ENCODE assay signal across 30 cellular contexts in genomic region chr19:3481241-3482090, GRCh38. TPM values are rescaled to one million over a fixed set of nuclear protein-coding genes. Genes with fewer than 3 reads are reported as not detected.
DNase-seq lines count a peak whose midpoint lies in the region; TF ChIP-seq lines count a peak whose summit lies in the region.
"Had no signal": no experiment of that assay in that cellular context is flagged by ENCODE, and none has a peak within 500 bp of the region (broad histone marks: within the 10 kb centered on the region; RNA-seq: fewer than 3 reads in every experiment).

No MANE protein-coding gene starts in this region.

- H3K23ac ChIP-seq in H9 (ENCODE audit: insufficient read length, low read depth, low read length), result no peak overlapping the region

- peaks cover 4% of the 10 kb centered on the region for H3K23me2 ChIP-seq in H9 (ENCODE audit: insufficient read length, low read depth, low read length, poor library complexity, severe bottlenecking)

- no peaks in the 10 kb centered on the region for H3K79me1 ChIP-seq in H9 (ENCODE audit: insufficient read depth, low read depth, low read length, poor library complexity, severe bottlenecking)

- H3K36me3 Mint-ChIP-seq in H9 (ENCODE audit: insufficient read depth in 1 of 3, low read depth in 3 of 3), result no peaks in the 10 kb centered on the region; a peak in 1 of 7 replicates
- H3K36me3 Mint-ChIP-seq in T-helper 2 cell treated with Interferon-gamma antibody and Interleukin-4, amounts not matched to agents 5 μg/mL and 100 μg/mL, for 36 hours (ENCODE audit: low read depth), result no peaks in the 10 kb centered on the region
- H3K36me3 Mint-ChIP-seq: CD8-positive, alpha-beta memory T cell; natural killer cell had no signal

- in situ Hi-C loops in GM13977 (cut with MboI; ENCODE audit: low pct_unique_long_range_greater_than_20kb, low sequenced_read_pairs, unreplicated experiment), result loop anchor here (25.0 kb wide), 1 partner anchor 519 kb away; no protein-coding TSS in a partner anchor

- H3K14ac ChIP-seq in H9 (ENCODE audit: insufficient read depth, low read length), result peak overlapping the region; percentile 49; the same call in 1 of the 2 replicates

- H3K9ac ChIP-seq in H9 (ENCODE audit: extremely low read depth, insufficient read length, low read length), result no peak overlapping the region

- no peak overlapping the region for H3K27ac Mint-ChIP-seq in H9
- H3K27ac Mint-ChIP-seq in T-helper 2 cell treated with Interferon-gamma antibody and Interleukin-4, amounts not matched to agents 5 μg/mL and 100 μg/mL, for 36 hours, result no peak overlapping the region
- H3K27ac Mint-ChIP-seq: activated CD4-positive, alpha-beta T cell treated with anti-CD3 and anti-CD28 coated beads, Interleukin-2, amount 10 ng/mL, durations not matched to agents 24 days and 14 days; CD8-positive, alpha-beta memory T cell; HFFc6; natural killer cell; T-helper 1 cell treated with Interleukin-12 subunit alpha and Interleukin-12 subunit beta and Interleukin-4 antibody, amounts not matched to agents 30 μg/mL and 1 μg/mL, for 36 hours had no signal

- no CpG with 5 or more reads among the region's 38 CpGs for WGBS in H9 (ENCODE audit: extremely low coverage, insufficient read length, low lambda C conversion rate)

- DNase-seq in A172 (ENCODE audit: low spot score), result peak; percentile 52
- DNase-seq in H9, result no peak
- DNase-seq in WERI-Rb-1, result peak; percentile 54
- DNase-seq in kidney tubule cell (ENCODE audit: low spot score), result peak; percentile 34
- DNase-seq in T-helper 2 cell treated with Interferon-gamma antibody and Interleukin-4, amounts not matched to agents 5 μg/mL and 100 μg/mL, for 36 hours (ENCODE audit: low spot score), result no peak
- DNase-seq in NCI-H526 treated with DMSO at 0.1 percent for 48 hours (lab: John Stamatoyannopoulos, UW), result no peak
- DNase-seq in NCI-H1694 (lab: John Stamatoyannopoulos, UW), result no peak
- DNase-seq in GM13977 (ENCODE audit: low spot score), result no peak
- DNase-seq: activated CD4-positive, alpha-beta T cell treated with anti-CD3 and anti-CD28 coated beads, Interleukin-2, amount 10 ng/mL, durations not matched to agents 24 days and 14 days; activated effector memory CD4-positive, alpha-beta T cell treated with anti-CD3 and anti-CD28 coated beads, Interleukin-2, amount 50 U/mL, for 16 hours; activated T-cell treated with anti-CD3 and anti-CD28 coated beads, Interleukin-2, amount 50 U/mL, for 1 hour; CD8-positive, alpha-beta memory T cell; central memory CD4-positive, alpha-beta T cell; dermis blood vessel endothelial cell; GDM1; HFFc6; left ventricle myocardium superior; natural killer cell; NCI-H1930; ovary; retina; stimulated activated CD4-positive, alpha-beta T cell treated with anti-CD3 and anti-CD28 coated beads, Interleukin-1b, Interleukin-23, amount 100 ng/mL, for 48 hours had no signal

- H3K36me3 ChIP-seq in WERI-Rb-1, result no peaks in the 10 kb centered on the region
- H3K36me3 ChIP-seq: ovary, tibial nerve had no signal

- H3K27me3 Mint-ChIP-seq in H9 (ENCODE audit: low read depth), result peaks cover 7% of the 10 kb centered on the region
- H3K27me3 Mint-ChIP-seq in T-helper 2 cell treated with Interferon-gamma antibody and Interleukin-4, amounts not matched to agents 5 μg/mL and 100 μg/mL, for 36 hours (ENCODE audit: low read depth), result peaks cover 2% of the 10 kb centered on the region

- H3K27me3 ChIP-seq in H9 (ENCODE audit: insufficient read depth, low read length) (no peaks in the 10 kb centered on the region), WERI-Rb-1 (ENCODE audit: insufficient read depth, low read depth, severe bottlenecking) (peaks cover 32% of the 10 kb centered on the region)
- H3K27me3 ChIP-seq: ovary had no signal

- no peaks in the 10 kb centered on the region for H4K20me1 ChIP-seq in H9 (ENCODE audit: control insufficient read depth, insufficient read depth, insufficient read length)

- no peak overlapping the region for H2BK12ac ChIP-seq in H9 (ENCODE audit: insufficient read length, low read depth, low read length)

- peaks cover 8 to 23% of the 10 kb centered on the region in 2 experiments for H3K4me1 Mint-ChIP-seq in H9
- H3K4me1 Mint-ChIP-seq in T-helper 2 cell treated with Interferon-gamma antibody and Interleukin-4, amounts not matched to agents 5 μg/mL and 100 μg/mL, for 36 hours (ENCODE audit: low read depth), result peaks cover 17% of the 10 kb centered on the region

- H3K4me1 ChIP-seq in H9 (ENCODE audit: insufficient read depth, low read length), result no peaks in the 10 kb centered on the region
- H3K4me1 ChIP-seq: A549 had no signal

- no peak overlapping the region for H2BK15ac ChIP-seq in H9 (ENCODE audit: low read depth, low read length)

- H3K9me3 ChIP-seq in H9 (ENCODE audit: control insufficient read depth, low read depth, low read length) (no peaks in the 10 kb centered on the region), WERI-Rb-1 (ENCODE audit: severe bottlenecking) (no peaks in the 10 kb centered on the region)
- H3K9me3 ChIP-seq: A549, ovary, tibial nerve had no signal

- no peak overlapping the region for H2AK5ac ChIP-seq in H9 (ENCODE audit: insufficient read length, low read length)

- no peak overlapping the region for H2BK20ac ChIP-seq in H9 (ENCODE audit: low read depth, low read length, poor library complexity, severe bottlenecking)

- peaks cover 0 to 8% of the 10 kb centered on the region in 2 experiments; a peak in 1 of 5 replicates for H3K9me3 Mint-ChIP-seq in H9
- no peaks in the 10 kb centered on the region for H3K9me3 Mint-ChIP-seq in T-helper 2 cell treated with Interferon-gamma antibody and Interleukin-4, amounts not matched to agents 5 μg/mL and 100 μg/mL, for 36 hours
- H3K9me3 Mint-ChIP-seq: activated CD4-positive, alpha-beta T cell treated with anti-CD3 and anti-CD28 coated beads, Interleukin-2, amount 10 ng/mL, durations not matched to agents 24 days and 14 days; CD8-positive, alpha-beta memory T cell; HFFc6; natural killer cell; T-helper 1 cell treated with Interleukin-12 subunit alpha and Interleukin-12 subunit beta and Interleukin-4 antibody, amounts not matched to agents 30 μg/mL and 1 μg/mL, for 36 hours had no signal

- no peak overlapping the region for H3K4me3 ChIP-seq in WERI-Rb-1 (ENCODE audit: low read depth, low read length)
- H3K4me3 ChIP-seq: A549, ovary, smooth muscle cell, tibial nerve had no signal

- H3K4ac ChIP-seq in H9 (ENCODE audit: low read depth, low read length), result no peak overlapping the region

- no peaks in the 10 kb centered on the region for H3K79me2 ChIP-seq in H9 (ENCODE audit: insufficient read depth, low read length)

- H4K91ac ChIP-seq in H9 (ENCODE audit: insufficient read length, low read depth, low read length), result no peak overlapping the region

- no peak overlapping the region for H3K27ac ChIP-seq in H9 (ENCODE audit: insufficient read length, low read depth, low read length)
- no peak overlapping the region for H3K27ac ChIP-seq in WERI-Rb-1
- H3K27ac ChIP-seq: A549, ovary, RWPE1 had no signal

- H3K4me2 ChIP-seq in H9 (ENCODE audit: insufficient read depth, insufficient read length, low read length), result no peak overlapping the region
- H3K4me2 ChIP-seq: A549, smooth muscle cell had no signal

- no peak overlapping the region for H4K5ac ChIP-seq in H9 (ENCODE audit: insufficient read length, low read depth, low read length)

- H4K8ac ChIP-seq in H9 (replicated peaks; ENCODE audit: insufficient read length, low read depth, low read length), result no peak overlapping the region

- no peak for TF ChIP-seq CTCF in H9 (conservative IDR thresholded peaks at IDR 0.05)
- no peak for TF ChIP-seq CTCF in WERI-Rb-1 (IDR thresholded peaks at IDR 0.05; ENCODE audit: low read depth, low read length)
- no peak for TF ChIP-seq CTCF in GM13977 (IDR thresholded peaks at IDR 0.05; ENCODE audit: extremely low read depth, insufficient read depth, missing control alignments)

- no peak overlapping the region for H2BK120ac ChIP-seq in H9 (ENCODE audit: low read depth, low read length, poor library complexity, severe bottlenecking)

- no peak overlapping the region for H3T11ph ChIP-seq in H9 (ENCODE audit: low read length)

- no peak overlapping the region for H2BK5ac ChIP-seq in H9 (ENCODE audit: insufficient read length, low read length)

- no peak overlapping the region for H3K18ac ChIP-seq in H9 (ENCODE audit: insufficient read length, low read depth, low read length)

- no peak overlapping the region for H3K4me3 Mint-ChIP-seq in H9
- no peak overlapping the region for H3K4me3 Mint-ChIP-seq in T-helper 2 cell treated with Interferon-gamma antibody and Interleukin-4, amounts not matched to agents 5 μg/mL and 100 μg/mL, for 36 hours
- H3K4me3 Mint-ChIP-seq: activated CD4-positive, alpha-beta T cell treated with anti-CD3 and anti-CD28 coated beads, Interleukin-2, amount 10 ng/mL, durations not matched to agents 24 days and 14 days; CD8-positive, alpha-beta memory T cell; HFFc6; natural killer cell; T-helper 1 cell treated with Interleukin-12 subunit alpha and Interleukin-12 subunit beta and Interleukin-4 antibody, amounts not matched to agents 30 μg/mL and 1 μg/mL, for 36 hours had no signal

- H3K56ac ChIP-seq in H9 (ENCODE audit: insufficient read length, low read depth, low read length), result no peak overlapping the region

- H2AFZ ChIP-seq in H9 (ENCODE audit: low read length), result no peak overlapping the region

RNA-seq across cellular contexts. Expression of gene SMIM24, which starts 1.1 kb away (rescaled TPM):
- total RNA-seq in A172 (2014; rRNA removed; shearing (Covaris generic)), result not detected in 2 replicates
- total RNA-seq in H9 (2021), result 1.3 and 1.9 TPM in 2 replicates
- total RNA-seq: activated CD4-positive, alpha-beta T cell treated with anti-CD3 and anti-CD28 coated beads, Interleukin-2, amount 10 ng/mL, durations not matched to agents 24 days and 14 days; CD8-positive, alpha-beta memory T cell; dermis blood vessel endothelial cell; glomerular endothelial cell; HFFc6; left ventricle myocardium superior; SK-MEL-5; tibial nerve had no signal

RNA-seq across cellular contexts. Expression of gene SMIM44, which starts 1.8 kb away (rescaled TPM):
- total RNA-seq in A172 (2014; rRNA removed; shearing (Covaris generic)), result not detected in 2 replicates
- total RNA-seq in H9 (2021), result not detected in 2 replicates
- total RNA-seq: activated CD4-positive, alpha-beta T cell treated with anti-CD3 and anti-CD28 coated beads, Interleukin-2, amount 10 ng/mL, durations not matched to agents 24 days and 14 days; activated CD8-positive, alpha-beta memory T cell treated with anti-CD3 and anti-CD28 coated beads for 36 hours; CD8-positive, alpha-beta memory T cell; dermis blood vessel endothelial cell; glomerular endothelial cell; HFFc6; left ventricle myocardium superior; natural killer cell; SK-MEL-5; smooth muscle cell; tibial nerve had no signal

RNA-seq across cellular contexts. Expression of gene DOHH, which starts 19.0 kb away (rescaled TPM):
- total RNA-seq in A172 (2014; rRNA removed; shearing (Covaris generic)), result 18.0 and 27.3 TPM in 2 replicates
- total RNA-seq in H9 (2021), result 16.5 and 18.1 TPM in 2 replicates

RNA-seq across cellular contexts. Expression of gene FZR1, which starts 24.6 kb away (rescaled TPM):
- total RNA-seq in A172 (2014; rRNA removed; shearing (Covaris generic)), result 44.4 and 46.2 TPM in 2 replicates
- total RNA-seq in H9 (2021), result 46.0 and 51.4 TPM in 2 replicates

RNA-seq across cellular contexts. Expression of gene TEKTIP1, which starts 57.5 kb away (rescaled TPM):
- total RNA-seq in A172 (2014; rRNA removed; shearing (Covaris generic)), result not detected in 2 replicates
- 1.2 and 1.3 TPM in 2 replicates for total RNA-seq in H9 (2021)
- total RNA-seq: dermis blood vessel endothelial cell, glomerular endothelial cell, SK-MEL-5, smooth muscle cell had no signal

Comparison
In these comparisons a context has a peak if more than half of its experiments do, and no peak if none do; other contexts are left out.
1. DNase-seq: peak in A172 (single experiment), WERI-Rb-1 (single experiment) and kidney tubule cell (single experiment); none in H9 (single experiment), T-helper 2 cell treated with Interferon-gamma antibody and Interleukin-4, amounts not matched to agents 5 μg/mL and 100 μg/mL, for 36 hours (single experiment), NCI-H526 treated with DMSO at 0.1 percent for 48 hours (single experiment), NCI-H1694 (single experiment) and GM13977 (single experiment).